8 cellular contexts compared by ENCODE assay signal in genomic region chr3:52253314-52254260, GRCh38. TPM values are rescaled to one million over a fixed set of nuclear protein-coding genes. Genes with fewer than 3 reads are reported as not detected.
A peak's percentile ranks its signal among the peaks of the same experiment; 100 is the strongest.
DNase-seq lines count a peak whose midpoint lies in the region; ATAC-seq, FAIRE-seq and TF ChIP-seq lines count a peak whose summit lies in the region.

No MANE protein-coding gene starts in this region.

- H3K27me3 Mint-ChIP-seq in activated T-cell treated with anti-CD3 and anti-CD28 coated beads, Interleukin-2, amount 50 U/mL, for 72 hours (ENCODE audit: low read depth), result no peaks in the 10 kb centered on the region

- H3K36me3 Mint-ChIP-seq in activated T-cell treated with anti-CD3 and anti-CD28 coated beads, Interleukin-2, amount 50 U/mL, for 72 hours (ENCODE audit: insufficient read depth in 2 of 2), result peaks cover 14 to 35% of the 10 kb centered on the region in 2 donors

- intact Hi-C loops in left ventricle myocardium superior (cut with micrococcal nuclease), result no loop called here

- peak overlapping the region; percentile 94 for H3K27ac Mint-ChIP-seq in activated T-cell treated with anti-CD3 and anti-CD28 coated beads, Interleukin-2, amount 50 U/mL, for 72 hours

- FAIRE-seq in GM12892 (lab: Jason Lieb, UNC), result peak; percentile 96

- peak; percentile 58; the same call in 1 of the 2 replicates for TF ChIP-seq POLR2A in GM12892 (IDR thresholded peaks at IDR 0.05; ENCODE audit: low read depth, low read length)

- no peaks in the 10 kb centered on the region for H3K9me3 Mint-ChIP-seq in activated T-cell treated with anti-CD3 and anti-CD28 coated beads, Interleukin-2, amount 50 U/mL, for 72 hours

- ATAC-seq in HG02623 (IDR thresholded peaks at IDR 0.05; ENCODE audit: unreplicated experiment) (peak; percentile 91), left ventricle myocardium superior (peak; percentile 54)
- ATAC-seq in activated T-cell treated with anti-CD3 and anti-CD28 coated beads, Interleukin-2, amount 50 U/mL, for 72 hours (replicated peaks in 1 of 2), result peak; percentile 91 to 96

- DNase-seq in GM12892 (ENCODE audit: insufficient read length) (peak; percentile 81), NOMO-1 (lab: John Stamatoyannopoulos, UW; ENCODE audit: unreplicated experiment in 2 of 2) (peak; percentile 77 to 86), left ventricle myocardium superior (peak; percentile 59), NCI-H2196 treated with DMSO at 0.1 percent for 48 hours (lab: John Stamatoyannopoulos, UW; ENCODE audit: unreplicated experiment) (no peak), COLO668 (lab: John Stamatoyannopoulos, UW; ENCODE audit: unreplicated experiment) (no peak)
- peak; percentile 82 to 89 for DNase-seq in activated T-cell treated with anti-CD3 and anti-CD28 coated beads, Interleukin-2, amount 50 U/mL, for 72 hours
- DNase-seq in stimulated activated CD4-positive, alpha-beta T cell treated with anti-CD3 and anti-CD28 coated beads, Interleukin-4, amount 100 ng/mL, for 24 hours, result peak; percentile 85

- peak overlapping the region; percentile 79 to 86 for H3K4me3 Mint-ChIP-seq in activated T-cell treated with anti-CD3 and anti-CD28 coated beads, Interleukin-2, amount 50 U/mL, for 72 hours

- H3K4me1 Mint-ChIP-seq in activated T-cell treated with anti-CD3 and anti-CD28 coated beads, Interleukin-2, amount 50 U/mL, for 72 hours (ENCODE audit: low read depth), result peaks cover 88% of the 10 kb centered on the region

RNA-seq across cellular contexts. Expression of gene PPM1M, which starts 8.0 kb away (rescaled TPM):
- 24.1 TPM for polyA plus RNA-seq in GM12892 (2012; ENCODE audit: missing spikeins)
- total RNA-seq in activated T-cell treated with anti-CD3 and anti-CD28 coated beads, Interleukin-2, amount 50 U/mL, for 72 hours, result 100 to 1,000 TPM; 119 to 121 TPM
- total RNA-seq in left ventricle myocardium superior, result 9.0 TPM

RNA-seq across cellular contexts. Expression of gene TWF2, which starts 14.6 kb away (rescaled TPM):
- 26.4 TPM for polyA plus RNA-seq in GM12892 (2012; ENCODE audit: missing spikeins)
- total RNA-seq in activated T-cell treated with anti-CD3 and anti-CD28 coated beads, Interleukin-2, amount 50 U/mL, for 72 hours, result 100 to 1,000 TPM; 124 to 133 TPM
- 103 TPM for total RNA-seq in left ventricle myocardium superior

RNA-seq across cellular contexts. Expression of gene WDR82, which starts 24.9 kb away (rescaled TPM):
- 34.7 TPM for polyA plus RNA-seq in GM12892 (2012; ENCODE audit: missing spikeins)
- total RNA-seq in activated T-cell treated with anti-CD3 and anti-CD28 coated beads, Interleukin-2, amount 50 U/mL, for 72 hours, result 100 to 1,000 TPM; 113 to 120 TPM
- 67.5 TPM for total RNA-seq in left ventricle myocardium superior

RNA-seq across cellular contexts. Expression of gene TLR9, which starts 28.1 kb away (rescaled TPM):
- 0.30 TPM for polyA plus RNA-seq in GM12892 (2012; ENCODE audit: missing spikeins)
- 1 to 10 TPM; 1.2 to 2.3 TPM for total RNA-seq in activated T-cell treated with anti-CD3 and anti-CD28 coated beads, Interleukin-2, amount 50 U/mL, for 72 hours
- total RNA-seq in left ventricle myocardium superior, result 0.17 TPM

RNA-seq across cellular contexts. Expression of gene GLYCTK, which starts 34.0 kb away (rescaled TPM):
- 7.1 TPM for polyA plus RNA-seq in GM12892 (2012; ENCODE audit: missing spikeins)
- total RNA-seq in activated T-cell treated with anti-CD3 and anti-CD28 coated beads, Interleukin-2, amount 50 U/mL, for 72 hours, result 10 to 100 TPM; 21.5 to 25.4 TPM
- total RNA-seq in left ventricle myocardium superior, result 4.0 TPM

Comparison
In these comparisons a context has a peak if more than half of its experiments do, and no peak if none do; other contexts are left out.
1. DNase-seq: peak in GM12892 (single experiment), NOMO-1 (2 of 2), activated T-cell treated with anti-CD3 and anti-CD28 coated beads, Interleukin-2, amount 50 U/mL, for 72 hours (2 of 2), left ventricle myocardium superior (single experiment) and stimulated activated CD4-positive, alpha-beta T cell treated with anti-CD3 and anti-CD28 coated beads, Interleukin-4, amount 100 ng/mL, for 24 hours (single experiment); none in NCI-H2196 treated with DMSO at 0.1 percent for 48 hours (single experiment) and COLO668 (single experiment).
2. RNA of gene PPM1M, which starts 8.0 kb away (total RNA-seq): 119 to 121 TPM in activated T-cell treated with anti-CD3 and anti-CD28 coated beads, Interleukin-2, amount 50 U/mL, for 72 hours; 9.0 TPM in left ventricle myocardium superior (single experiment); every median in the first group is over 10 times any median in the second.
3. Peak in every context shown above with its lines, with median percentiles within 50 percentile points of each other: ATAC-seq.